8 cellular contexts compared by ENCODE assay signal in genomic region chr17:51166987-51167931, GRCh38. TPM values are rescaled to one million over a fixed set of nuclear protein-coding genes. Genes with fewer than 3 reads are reported as not detected.
DNase-seq lines count a peak whose midpoint lies in the region; ATAC-seq and TF ChIP-seq lines count a peak whose summit lies in the region.

No MANE protein-coding gene starts in this region.

- peak overlapping the region; percentile 90 for H3K27ac Mint-ChIP-seq in activated naive CD8-positive, alpha-beta T cell

- H3K36me3 Mint-ChIP-seq in activated naive CD8-positive, alpha-beta T cell = peaks cover 13% of the 10 kb centered on the region

- peak overlapping the region; percentile 96 for H3K4me3 Mint-ChIP-seq in activated naive CD8-positive, alpha-beta T cell

- TF ChIP-seq RAD21 in Ishikawa (IDR thresholded peaks at IDR 0.05; ENCODE audit: low read depth) = no peak; the same call in 1 of the 2 replicates

- peak overlapping the region; percentile 94 for H3K4me3 ChIP-seq in right cardiac atrium (ENCODE audit: low read length)

- no peaks in the 10 kb centered on the region for H3K9me3 ChIP-seq in right cardiac atrium (ENCODE audit: control insufficient read depth, low read length)

- H3K27ac ChIP-seq in right cardiac atrium (ENCODE audit: low read length) = peak overlapping the region; percentile 91

- ATAC-seq in GM21619 (IDR thresholded peaks at IDR 0.05; ENCODE audit: unreplicated experiment) (peak; percentile 45), SK-N-SH treated with all-trans-retinoic acid at 6 μM for 48 hours (peak; percentile 62), right cardiac atrium (peak; percentile 40 to 50), sciatic nerve (peak; percentile 43)

- H3K9me3 Mint-ChIP-seq in activated naive CD8-positive, alpha-beta T cell (ENCODE audit: low read depth) = no peaks in the 10 kb centered on the region

- no peaks in the 10 kb centered on the region for H3K27me3 ChIP-seq in right cardiac atrium (ENCODE audit: control insufficient read depth, insufficient read depth)

- peak; percentile 54 for DNase-seq in Daoy (ENCODE audit: low read depth)
- peak; percentile 56 to 79 (median 65) for DNase-seq in right cardiac atrium
- DNase-seq in sciatic nerve (ENCODE audit: low spot score) = no peak
- DNase-seq in middle frontal gyrus (ENCODE audit: extremely low spot score, low spot score) = no peak

- H3K4me1 ChIP-seq in right cardiac atrium (ENCODE audit: control insufficient read depth, insufficient read depth, low read length) = no peaks in the 10 kb centered on the region

- TF ChIP-seq EP300 in Ishikawa (IDR thresholded peaks at IDR 0.05; ENCODE audit: borderline replicate concordance) = peak; percentile 31; the same call in 1 of the 2 replicates

- peaks cover 35% of the 10 kb centered on the region for H3K4me1 Mint-ChIP-seq in activated naive CD8-positive, alpha-beta T cell (ENCODE audit: low read depth)

- intact Hi-C loops in right cardiac atrium (cut with DNase I) (no loop called here), sciatic nerve (cut with DNase I) (no loop called here)

- 19% methylated on average over 42 of the region's 42 CpGs for WGBS in right cardiac atrium

- no peaks in the 10 kb centered on the region for H3K27me3 Mint-ChIP-seq in activated naive CD8-positive, alpha-beta T cell

TF ChIP-seq in Ishikawa, 13 proteins besides CTCF, POLR2A, EP300 and RAD21:
- TF ChIP-seq YY1 (IDR thresholded peaks at IDR 0.05; ENCODE audit: low read depth) (no peak), ZBTB7A (IDR thresholded peaks at IDR 0.05; ENCODE audit: low read depth) (peak; percentile 99), EGR1 (IDR thresholded peaks at IDR 0.05) (no peak), TAF1 (IDR thresholded peaks at IDR 0.05; ENCODE audit: low read depth) (0 out of 2 replicates have a peak, but pooled peaks have one; percentile 18), NFIC (IDR thresholded peaks at IDR 0.05) (no peak), CEBPB (IDR thresholded peaks at IDR 0.05) (no peak), CREB1 (IDR thresholded peaks at IDR 0.05; ENCODE audit: low read depth) (no peak)

TF ChIP-seq in SK-N-SH treated with all-trans-retinoic acid at 6 μM for 48 hours, 23 proteins besides CTCF, POLR2A, EP300 and RAD21:
- TF ChIP-seq PPARA (CRISPR knock-in tag; IDR thresholded peaks at IDR 0.05; ENCODE audit: borderline replicate concordance) (no peak), BACH2 (CRISPR knock-in tag; IDR thresholded peaks at IDR 0.05; ENCODE audit: borderline replicate concordance) (no peak), ESRRG (CRISPR knock-in tag; IDR thresholded peaks at IDR 0.05) (no peak), ZNF8 (CRISPR knock-in tag; IDR thresholded peaks at IDR 0.05) (no peak), TCF4 (CRISPR knock-in tag; IDR thresholded peaks at IDR 0.05; ENCODE audit: borderline replicate concordance) (no peak), ZFP30 (CRISPR knock-in tag; IDR thresholded peaks at IDR 0.05) (no peak), TOX (CRISPR knock-in tag; IDR thresholded peaks at IDR 0.05; ENCODE audit: borderline replicate concordance) (no peak), ARNTL (CRISPR knock-in tag; IDR thresholded peaks at IDR 0.05; ENCODE audit: borderline replicate concordance, low read depth) (no peak), ZNF70 (CRISPR knock-in tag; IDR thresholded peaks at IDR 0.05) (no peak), CSRNP3 (CRISPR knock-in tag; IDR thresholded peaks at IDR 0.05) (no peak), RARB (CRISPR knock-in tag; IDR thresholded peaks at IDR 0.05) (no peak), OSR1 (CRISPR knock-in tag; IDR thresholded peaks at IDR 0.05) (no peak), GLIS3 (CRISPR knock-in tag; IDR thresholded peaks at IDR 0.05) (no peak), SNAI2 (CRISPR knock-in tag; IDR thresholded peaks at IDR 0.05) (no peak)
TF ChIP-seq in SK-N-SH treated with all-trans-retinoic acid at 6 μM for 48 hours: peak in this region for 0.

RNA-seq across cellular contexts. Expression of gene NME2, which starts 1.0 kb away (rescaled TPM):
- total RNA-seq in Daoy (2014; rRNA removed; shearing (Covaris generic)) = 488 and 529 TPM in 2 replicates
- total RNA-seq in right cardiac atrium (100 to 1,000 TPM; 311 to 374 (median 327) TPM), sciatic nerve (250 TPM)
- polyA plus RNA-seq in right cardiac atrium = 488 TPM

RNA-seq across cellular contexts. Expression of gene NME1, which starts 13.9 kb away (rescaled TPM):
- 318 and 324 TPM in 2 replicates for total RNA-seq in Daoy (2014; rRNA removed; shearing (Covaris generic))
- 10 to 100 TPM; 18.7 to 43.8 (median 25.0) TPM for total RNA-seq in right cardiac atrium
- polyA plus RNA-seq in right cardiac atrium = 35.6 TPM
- total RNA-seq in sciatic nerve = 25.6 TPM

RNA-seq across cellular contexts. Expression of gene SPAG9, which starts 46.6 kb away (rescaled TPM):
- 51.6 and 54.2 TPM in 2 replicates for total RNA-seq in Daoy (2014; rRNA removed; shearing (Covaris generic))
- total RNA-seq in right cardiac atrium = 10 to 100 TPM; 58.4 to 81.0 (median 60.8) TPM
- polyA plus RNA-seq in right cardiac atrium = 19.1 TPM
- total RNA-seq in sciatic nerve = 233 TPM

Comparison
In these comparisons a context has a peak if more than half of its experiments do, and no peak if none do; other contexts are left out.
1. DNase-seq: peak in Daoy (single experiment) and right cardiac atrium (3 of 3); none in sciatic nerve (single experiment) and middle frontal gyrus (single experiment).
2. Peak in every context shown above with its lines, with median percentiles within 50 percentile points of each other: ATAC-seq.